ENCODE assay signal across 1 cellular context in genomic region chr16:68085259-68086071, GRCh38.
TF ChIP-seq lines count a peak whose summit lies in the region.

NFATC3 (plus strand) TSS chr16:68085370; CDS start chr16:68085682, 312 bp downstream.

TF ChIP-seq in HepG2, 621 proteins besides CTCF, POLR2A, EP300 and RAD21 (continued from another document and continues in another):
- TF ChIP-seq ZNF687 (CRISPR knock-in tag; IDR thresholded peaks at IDR 0.05) (peak; percentile 36), PITX1 (CRISPR knock-in tag; IDR thresholded peaks at IDR 0.05) (no peak), ZBTB4 (CRISPR knock-in tag; IDR thresholded peaks at IDR 0.05; ENCODE audit: borderline replicate concordance) (no peak), MTA1 (CRISPR knock-in tag; IDR thresholded peaks at IDR 0.05; ENCODE audit: borderline replicate concordance) (peak; percentile 39; the same call in 1 of the 2 replicates), HMGA1 (CRISPR knock-in tag; conservative IDR thresholded peaks at IDR 0.05) (no peak), KDM4B (CRISPR knock-in tag; IDR thresholded peaks at IDR 0.05) (no peak), JUN (CRISPR knock-in tag; IDR thresholded peaks at IDR 0.05) (0 out of 2 replicates have a peak, but pooled peaks have one; percentile 4), ZSCAN21 (CRISPR knock-in tag; IDR thresholded peaks at IDR 0.05; ENCODE audit: borderline replicate concordance) (peak; percentile 53), TAF1 (CRISPR knock-in tag; IDR thresholded peaks at IDR 0.05) (peak; percentile 88), ZNF274 (CRISPR knock-in tag; IDR thresholded peaks at IDR 0.05) (peak; percentile 44; the same call in 1 of the 2 replicates), HNF4A (CRISPR knock-in tag; IDR thresholded peaks at IDR 0.05) (no peak), CENPBD1 (CRISPR knock-in tag; IDR thresholded peaks at IDR 0.05; ENCODE audit: borderline replicate concordance, low read depth) (no peak), ZBTB39 (CRISPR knock-in tag; IDR thresholded peaks at IDR 0.05) (peak; percentile 66; the same call in 1 of the 2 replicates), SYNCRIP (IDR thresholded peaks at IDR 0.05; ENCODE audit: insufficient read depth, low read depth, low read length) (no peak), ELF4 (CRISPR knock-in tag; IDR thresholded peaks at IDR 0.05; ENCODE audit: borderline replicate concordance) (0 out of 2 replicates have a peak, but pooled peaks have one; percentile 18), FOXA3 (CRISPR knock-in tag; IDR thresholded peaks at IDR 0.05) (0 out of 2 replicates have a peak, but pooled peaks have one; percentile 11), GABPB1 (CRISPR knock-in tag; IDR thresholded peaks at IDR 0.05) (peak; percentile 70), ZNF432 (CRISPR knock-in tag; IDR thresholded peaks at IDR 0.05; ENCODE audit: borderline replicate concordance) (no peak), REPIN1 (CRISPR knock-in tag; IDR thresholded peaks at IDR 0.05; ENCODE audit: borderline replicate concordance, low read depth) (0 out of 2 replicates have a peak, but pooled peaks have one; percentile 8), ZNF260 (CRISPR knock-in tag; IDR thresholded peaks at IDR 0.05; ENCODE audit: borderline replicate concordance, low read depth) (no peak), PLRG1 (conservative IDR thresholded peaks at IDR 0.05) (no peak), GPN1 (CRISPR knock-in tag; IDR thresholded peaks at IDR 0.05; ENCODE audit: borderline replicate concordance) (no peak), E2F2 (CRISPR knock-in tag; IDR thresholded peaks at IDR 0.05; ENCODE audit: borderline replicate concordance) (no peak), ZSCAN20 (CRISPR knock-in tag; IDR thresholded peaks at IDR 0.05; ENCODE audit: borderline replicate concordance) (peak; percentile 91), ZNF597 (CRISPR knock-in tag; IDR thresholded peaks at IDR 0.05) (no peak), ZBTB7B (CRISPR knock-in tag; IDR thresholded peaks at IDR 0.05) (no peak), DZIP1 (CRISPR knock-in tag; IDR thresholded peaks at IDR 0.05) (peak; percentile 82; the same call in 1 of the 2 replicates), DR1 (CRISPR knock-in tag; IDR thresholded peaks at IDR 0.05) (no peak), FUBP1 (CRISPR knock-in tag; IDR thresholded peaks at IDR 0.05; ENCODE audit: borderline replicate concordance) (no peak), ZNF878 (CRISPR knock-in tag; IDR thresholded peaks at IDR 0.05) (no peak), NFYB (CRISPR knock-in tag; IDR thresholded peaks at IDR 0.05) (peak; percentile 40; the same call in 1 of the 2 replicates), TGIF2 (CRISPR knock-in tag; IDR thresholded peaks at IDR 0.05) (peak; percentile 18; the same call in 1 of the 2 replicates), FLYWCH1 (CRISPR knock-in tag; IDR thresholded peaks at IDR 0.05) (0 out of 2 replicates have a peak, but pooled peaks have one; percentile 75), KLF6 (CRISPR knock-in tag; IDR thresholded peaks at IDR 0.05) (0 out of 2 replicates have a peak, but pooled peaks have one; percentile 13), PRDM15 (CRISPR knock-in tag; IDR thresholded peaks at IDR 0.05) (no peak)
